15 cellular contexts compared by ENCODE assay signal in genomic region chr6:2719053-2719375, GRCh38.
"Had no signal": no experiment of that assay in that cellular context is flagged by ENCODE, and none has a peak within 500 bp of the region (broad histone marks: within the 10 kb centered on the region; RNA-seq: fewer than 3 reads in every experiment).

No MANE protein-coding gene starts in this region.

- H3K36me3 ChIP-seq: left lung, neutrophil had no signal

- H3K4me1 ChIP-seq: left lung had no signal

- H3K27me3 ChIP-seq: dorsolateral prefrontal cortex, hepatocyte, left lung, neutrophil had no signal

- H2AFZ ChIP-seq: hepatocyte had no signal

- H3K27ac ChIP-seq: dorsolateral prefrontal cortex, hepatocyte, neutrophil had no signal

- DNase-seq: activated CD4-positive, alpha-beta T cell treated with anti-CD3 and anti-CD28 coated beads, Interleukin-2, amount 50 U/mL, for 1 hour; activated CD8-positive, alpha-beta memory T cell treated with anti-CD3 and anti-CD28 coated beads for 24 hours; activated naive CD8-positive, alpha-beta T cell treated with anti-CD3 and anti-CD28 coated beads, Interleukin-2, amount 10 ng/mL, durations not matched to agents 7 days and 5 days; anterior cingulate cortex; dorsolateral prefrontal cortex; endodermal cell; erythroblast; kidney; left lung; mesenchymal stem cell; natural killer cell; stimulated activated CD4-positive, alpha-beta T cell treated with anti-CD3 and anti-CD28 coated beads, Interleukin-2, amount 100 ng/mL, for 48 hours had no signal

- H3K4me3 ChIP-seq: dorsolateral prefrontal cortex, hepatocyte, left lung had no signal

- ATAC-seq: left lung; natural killer cell; stimulated activated memory B cell treated with anti-CD40 and anti-IgM and Interleukin-4, amounts not matched to agents 10 μg/mL and 1 μg/mL and 100 μg/mL, for 72 hours had no signal

- H3K4me2 ChIP-seq: hepatocyte had no signal

- H3K9me3 ChIP-seq: neutrophil had no signal

- H3K79me2 ChIP-seq: hepatocyte had no signal
